1 cellular context compared by ENCODE assay signal in the genomic region with DNA sequence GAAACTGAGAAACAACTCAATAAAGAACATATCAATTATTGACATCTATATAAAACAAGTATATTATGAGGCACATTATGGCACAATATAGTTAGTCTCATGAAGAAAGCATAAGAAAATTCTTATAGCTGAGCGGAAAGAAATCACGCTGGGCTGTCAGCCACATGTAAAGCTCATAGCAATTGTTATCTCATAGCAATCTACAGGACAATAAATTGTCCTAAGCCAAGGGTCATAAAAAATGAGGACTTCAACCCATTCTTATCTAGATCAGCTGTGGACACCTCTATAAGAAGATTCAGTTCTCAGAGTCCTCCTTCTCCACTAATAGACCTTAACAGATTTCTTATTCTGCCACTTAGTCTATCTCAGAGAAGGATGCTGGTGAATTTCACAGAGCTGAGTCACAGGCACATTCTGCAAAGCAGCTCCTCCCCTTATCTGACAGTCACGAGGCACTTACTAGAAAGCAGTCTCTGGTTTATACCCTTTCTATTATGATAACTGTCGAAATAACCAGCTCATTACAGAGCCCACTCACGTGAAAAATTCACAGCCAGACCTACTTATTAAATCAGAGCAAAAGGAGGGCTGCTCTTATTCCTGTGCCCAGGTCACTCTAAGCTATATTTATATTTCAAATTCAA.
TF ChIP-seq lines count a peak whose summit lies in the region.

No MANE protein-coding gene starts in this region.

TF ChIP-seq in SK-N-SH treated with all-trans-retinoic acid at 6 μM for 48 hours, 23 proteins besides CTCF, POLR2A, EP300 and RAD21 (continued from another document):
- TF ChIP-seq ZC3H10 (CRISPR knock-in tag; IDR thresholded peaks at IDR 0.05) (no peak; the same call in 1 of the 2 replicates), TCF4 (CRISPR knock-in tag; IDR thresholded peaks at IDR 0.05; ENCODE audit: borderline replicate concordance) (peak; percentile 74; the same call in 1 of the 2 replicates)
